20 cellular contexts compared by ENCODE assay signal in genomic region chr3:12813967-12814366, GRCh38. TPM values are rescaled to one million over a fixed set of nuclear protein-coding genes. Genes with fewer than 3 reads are reported as not detected.
DNase-seq lines count a peak whose midpoint lies in the region; ATAC-seq and TF ChIP-seq lines count a peak whose summit lies in the region.
"Had no signal": no experiment of that assay in that cellular context is flagged by ENCODE, and none has a peak within 500 bp of the region (broad histone marks: within the 10 kb centered on the region; RNA-seq: fewer than 3 reads in every experiment).

No MANE protein-coding gene starts in this region.

- no peak overlapping the region for H2AFZ ChIP-seq in osteoblast (ENCODE audit: low read length)

- no peak overlapping the region for H3K27ac Mint-ChIP-seq in activated CD4-positive, alpha-beta T cell treated with anti-CD3 and anti-CD28 coated beads, Interleukin-2, amount 10 ng/mL, durations not matched to agents 24 days and 14 days
- no peak overlapping the region for H3K27ac Mint-ChIP-seq in activated CD4-positive, alpha-beta T cell treated with anti-CD3 and anti-CD28 coated beads for 36 hours
- H3K27ac Mint-ChIP-seq: B cell; CD4-positive, CD25-positive, alpha-beta regulatory T cell; CD8-positive, alpha-beta T cell; HFFc6 had no signal

- H3K27me3 ChIP-seq in osteoblast (ENCODE audit: insufficient read depth, low read length): no peaks in the 10 kb centered on the region
- H3K27me3 ChIP-seq in spleen (replicated peaks in 1 of 7): no peaks in the 10 kb centered on the region
- H3K27me3 ChIP-seq: BLaER1 had no signal

- H3K9me3 ChIP-seq in osteoblast (ENCODE audit: low read depth, low read length): no peaks in the 10 kb centered on the region
- no peaks in the 10 kb centered on the region for H3K9me3 ChIP-seq in spleen
- H3K9me3 ChIP-seq: BLaER1, HAP-1 had no signal

- H3K4me1 ChIP-seq in osteoblast (ENCODE audit: insufficient read depth, low read length) (peaks cover 3% of the 10 kb centered on the region), spleen (peaks cover 11 to 32% (median 16%) of the 10 kb centered on the region in 6 donors)
- H3K4me1 ChIP-seq: HAP-1 had no signal

- peak; percentile 52 for DNase-seq in activated CD4-positive, alpha-beta T cell treated with anti-CD3 and anti-CD28 coated beads, Interleukin-2, amount 10 ng/mL, durations not matched to agents 24 days and 14 days
- DNase-seq in activated CD4-positive, alpha-beta T cell treated with anti-CD3 and anti-CD28 coated beads for 36 hours: no peak
- DNase-seq in osteoblast (ENCODE audit: insufficient read length, low spot score, missing footprints): peak; percentile 60
- DNase-seq in spleen: peak; percentile 59
- DNase-seq in NCI-H526 treated with DMSO at 0.1 percent for 48 hours (lab: John Stamatoyannopoulos, UW): no peak
- no peak for DNase-seq in NCI-H2029 treated with DMSO at 0.1 percent for 48 hours (lab: John Stamatoyannopoulos, UW)
- DNase-seq: CD4-positive, CD25-positive, alpha-beta regulatory T cell; CD8-positive, alpha-beta T cell; DMS 273 treated with DMSO at 0.1 percent for 48 hours; DMS79; EL; GDM1; GOT3; HFFc6 had no signal

- no peak for ATAC-seq in activated CD4-positive, alpha-beta T cell treated with anti-CD3 and anti-CD28 coated beads for 36 hours
- ATAC-seq: CD8-positive, alpha-beta T cell; GM12878 had no signal

- peaks cover 5% of the 10 kb centered on the region for H3K27me3 Mint-ChIP-seq in activated CD4-positive, alpha-beta T cell treated with anti-CD3 and anti-CD28 coated beads, Interleukin-2, amount 10 ng/mL, durations not matched to agents 24 days and 14 days
- H3K27me3 Mint-ChIP-seq in activated CD4-positive, alpha-beta T cell treated with anti-CD3 and anti-CD28 coated beads for 36 hours: no peaks in the 10 kb centered on the region
- H3K27me3 Mint-ChIP-seq: B cell; CD4-positive, CD25-positive, alpha-beta regulatory T cell had no signal

- H3K9me3 Mint-ChIP-seq in activated CD4-positive, alpha-beta T cell treated with anti-CD3 and anti-CD28 coated beads, Interleukin-2, amount 10 ng/mL, durations not matched to agents 24 days and 14 days: no peaks in the 10 kb centered on the region
- H3K9me3 Mint-ChIP-seq in activated CD4-positive, alpha-beta T cell treated with anti-CD3 and anti-CD28 coated beads for 36 hours (ENCODE audit: low read depth): no peaks in the 10 kb centered on the region
- H3K9me3 Mint-ChIP-seq: CD8-positive, alpha-beta T cell; HFFc6 had no signal

- CTCF ChIA-PET in activated CD4-positive, alpha-beta T cell treated with anti-CD3 and anti-CD28 coated beads for 36 hours (lab: Charles Lee): interaction anchor here (0.6 to 1.9 kb wide), 6 partner anchors 9 to 181 kb away, joined by 3 to 8 read pairs (median 3); partner anchors contain the start of gene RPL32

- H3K4me1 Mint-ChIP-seq in activated CD4-positive, alpha-beta T cell treated with anti-CD3 and anti-CD28 coated beads, Interleukin-2, amount 10 ng/mL, durations not matched to agents 24 days and 14 days: peaks cover 7% of the 10 kb centered on the region
- H3K4me1 Mint-ChIP-seq in activated CD4-positive, alpha-beta T cell treated with anti-CD3 and anti-CD28 coated beads for 36 hours: peaks cover 6% of the 10 kb centered on the region

- no peaks in the 10 kb centered on the region for H3K79me2 ChIP-seq in osteoblast (ENCODE audit: insufficient read depth, low read length)

- no peak overlapping the region for H3K4me2 ChIP-seq in osteoblast (ENCODE audit: insufficient read depth, low read length)
- H3K4me2 ChIP-seq: BLaER1 had no signal

- no peaks in the 10 kb centered on the region for H4K20me1 ChIP-seq in osteoblast (ENCODE audit: insufficient read depth, low read length)

- WGBS in spleen, 5 donors: 85 to 96% (median 92%) methylated on average over 6 of the region's 6 CpGs

- TF ChIP-seq POLR2A in spleen (IDR thresholded peaks at IDR 0.05): no peak

- intact Hi-C loops in activated CD4-positive, alpha-beta T cell treated with anti-CD3 and anti-CD28 coated beads, Interleukin-2, amount 10 ng/mL, durations not matched to agents 24 days and 14 days (cut with micrococcal nuclease): no loop called here
- intact Hi-C loops in activated CD4-positive, alpha-beta T cell treated with anti-CD3 and anti-CD28 coated beads for 36 hours (cut with DNase I, micrococcal nuclease): no loop called here
- intact Hi-C loops in spleen (cut with DNase I; ENCODE audit: low total_unique reads): no loop called here

- no peak overlapping the region for H3K4me3 Mint-ChIP-seq in activated CD4-positive, alpha-beta T cell treated with anti-CD3 and anti-CD28 coated beads, Interleukin-2, amount 10 ng/mL, durations not matched to agents 24 days and 14 days
- no peak overlapping the region for H3K4me3 Mint-ChIP-seq in activated CD4-positive, alpha-beta T cell treated with anti-CD3 and anti-CD28 coated beads for 36 hours
- H3K4me3 Mint-ChIP-seq: B cell; CD4-positive, CD25-positive, alpha-beta regulatory T cell; CD8-positive, alpha-beta T cell; HFFc6 had no signal

- TF ChIP-seq CTCF in osteoblast (IDR thresholded peaks at IDR 0.05; ENCODE audit: extremely low read depth, low read depth, low read length) (no peak), spleen (IDR thresholded peaks at IDR 0.05 in 8 of 11, conservative IDR thresholded peaks at IDR 0.05 in 3 of 11) (no peak)

- H3K4me3 ChIP-seq in osteoblast (ENCODE audit: insufficient read depth, low read length) (no peak overlapping the region), spleen (no peak overlapping the region)
- H3K4me3 ChIP-seq: BLaER1, GM12878, HAP-1 had no signal

- no peaks in the 10 kb centered on the region for H3K36me3 ChIP-seq in osteoblast (ENCODE audit: insufficient read depth, low read length)
- peaks cover 0 to 50% (median 14%) of the 10 kb centered on the region in 6 donors for H3K36me3 ChIP-seq in spleen

- no peaks in the 10 kb centered on the region for H3K36me3 Mint-ChIP-seq in activated CD4-positive, alpha-beta T cell treated with anti-CD3 and anti-CD28 coated beads, Interleukin-2, amount 10 ng/mL, durations not matched to agents 24 days and 14 days (ENCODE audit: low read depth)
- no peaks in the 10 kb centered on the region for H3K36me3 Mint-ChIP-seq in activated CD4-positive, alpha-beta T cell treated with anti-CD3 and anti-CD28 coated beads for 36 hours (ENCODE audit: low read depth)
- H3K36me3 Mint-ChIP-seq: CD4-positive, CD25-positive, alpha-beta regulatory T cell; CD8-positive, alpha-beta T cell had no signal

- POLR2A ChIA-PET in activated CD4-positive, alpha-beta T cell treated with anti-CD3 and anti-CD28 coated beads for 36 hours (lab: Charles Lee): no interaction called here

- H3K27ac ChIP-seq in osteoblast (ENCODE audit: low read depth, low read length): no peak overlapping the region
- no peak overlapping the region for H3K27ac ChIP-seq in spleen
- H3K27ac ChIP-seq: 22Rv1, BLaER1, C4-2B had no signal

RNA-seq across cellular contexts. Expression of gene CAND2, which starts 17.5 kb away (rescaled TPM):
- 0.71 and 0.75 TPM in 2 replicates for total RNA-seq in activated CD4-positive, alpha-beta T cell treated with anti-CD3 and anti-CD28 coated beads, Interleukin-2, amount 10 ng/mL, durations not matched to agents 24 days and 14 days
- 1 to 10 TPM; 2.1 to 2.2 TPM for total RNA-seq in activated CD4-positive, alpha-beta T cell treated with anti-CD3 and anti-CD28 coated beads for 36 hours
- total RNA-seq in osteoblast (1.2 and 1.4 TPM in 2 replicates), spleen (10 to 100 TPM in 1 of 7 donors, 1 to 10 TPM in 6; 4.0 to 12.2 (median 8.0) TPM)
- polyA plus RNA-seq in spleen: 1 to 10 TPM in 1 of 3 donors, under 1 TPM in 2; 0.78 to 2.6 (median 0.88) TPM

RNA-seq across cellular contexts. Expression of gene RPL32, which starts 27.4 kb away (rescaled TPM):
- 2,085 and 2,113 TPM in 2 replicates for total RNA-seq in activated CD4-positive, alpha-beta T cell treated with anti-CD3 and anti-CD28 coated beads, Interleukin-2, amount 10 ng/mL, durations not matched to agents 24 days and 14 days
- total RNA-seq in activated CD4-positive, alpha-beta T cell treated with anti-CD3 and anti-CD28 coated beads for 36 hours: 1,000 to 10,000 TPM; 2,842 to 4,727 TPM
- 524 and 1,095 TPM in 2 replicates for total RNA-seq in osteoblast
- 1,000 to 10,000 TPM in 6 of 7 donors, 100 to 1,000 TPM in 1; 911 to 1,835 (median 1,346) TPM for total RNA-seq in spleen
- 1,000 to 10,000 TPM; 3,289 to 6,164 (median 6,022) TPM for polyA plus RNA-seq in spleen

RNA-seq across cellular contexts. Expression of gene TMEM40, which starts 54.9 kb away (rescaled TPM):
- not detected in 2 replicates for total RNA-seq in activated CD4-positive, alpha-beta T cell treated with anti-CD3 and anti-CD28 coated beads, Interleukin-2, amount 10 ng/mL, durations not matched to agents 24 days and 14 days
- total RNA-seq in activated CD4-positive, alpha-beta T cell treated with anti-CD3 and anti-CD28 coated beads for 36 hours: not detected
- total RNA-seq in osteoblast: not detected in 2 replicates
- 1 to 10 TPM in 5 of 7 donors, under 1 TPM in 2; 0.56 to 3.8 (median 2.4) TPM for total RNA-seq in spleen
- polyA plus RNA-seq in spleen: 1 to 10 TPM in 1 of 3 donors, under 1 TPM in 2; 0.29 to 1.6 (median 0.59) TPM
- total RNA-seq: B cell; CD8-positive, alpha-beta T cell; GM12878 had no signal
- polyA plus RNA-seq: CD4-positive, CD25-positive, alpha-beta regulatory T cell had no signal

Comparison
In these comparisons a context has a peak if more than half of its experiments do, and no peak if none do; other contexts are left out.
1. DNase-seq: peak in activated CD4-positive, alpha-beta T cell treated with anti-CD3 and anti-CD28 coated beads, Interleukin-2, amount 10 ng/mL, durations not matched to agents 24 days and 14 days (single experiment), osteoblast (single experiment) and spleen (single experiment); none in activated CD4-positive, alpha-beta T cell treated with anti-CD3 and anti-CD28 coated beads for 36 hours (single experiment), NCI-H526 treated with DMSO at 0.1 percent for 48 hours (single experiment) and NCI-H2029 treated with DMSO at 0.1 percent for 48 hours (single experiment).